ENCODE assay signal across 1 cellular context in the genomic region with DNA sequence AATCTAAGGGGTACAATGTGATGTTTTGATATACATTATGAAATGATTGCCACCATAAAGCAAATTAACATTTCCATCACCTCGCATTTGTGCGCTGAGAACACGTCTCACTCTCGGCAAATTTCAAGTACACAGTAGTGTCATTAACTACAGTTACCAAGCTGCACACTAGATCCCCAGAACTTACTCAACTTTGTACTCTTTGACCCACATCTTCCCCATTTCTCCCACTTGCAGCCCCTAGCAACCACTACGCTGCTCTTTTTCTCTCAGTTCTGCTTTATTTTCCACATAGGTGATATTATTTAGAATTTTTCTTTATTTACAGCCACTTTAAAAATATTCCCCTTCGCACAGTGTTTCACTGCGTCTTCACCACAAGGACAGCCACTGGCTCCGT.
TF ChIP-seq lines count a peak whose summit lies in the region.

No MANE protein-coding gene starts in this region.

TF ChIP-seq in GM23338, 12 proteins besides CTCF, POLR2A, EP300 and RAD21 (continued from another document):
- TF ChIP-seq REST (IDR thresholded peaks at IDR 0.05; ENCODE audit: unreplicated experiment), result no peak
